ENCODE assay signal across 8 cellular contexts in the genomic region with DNA sequence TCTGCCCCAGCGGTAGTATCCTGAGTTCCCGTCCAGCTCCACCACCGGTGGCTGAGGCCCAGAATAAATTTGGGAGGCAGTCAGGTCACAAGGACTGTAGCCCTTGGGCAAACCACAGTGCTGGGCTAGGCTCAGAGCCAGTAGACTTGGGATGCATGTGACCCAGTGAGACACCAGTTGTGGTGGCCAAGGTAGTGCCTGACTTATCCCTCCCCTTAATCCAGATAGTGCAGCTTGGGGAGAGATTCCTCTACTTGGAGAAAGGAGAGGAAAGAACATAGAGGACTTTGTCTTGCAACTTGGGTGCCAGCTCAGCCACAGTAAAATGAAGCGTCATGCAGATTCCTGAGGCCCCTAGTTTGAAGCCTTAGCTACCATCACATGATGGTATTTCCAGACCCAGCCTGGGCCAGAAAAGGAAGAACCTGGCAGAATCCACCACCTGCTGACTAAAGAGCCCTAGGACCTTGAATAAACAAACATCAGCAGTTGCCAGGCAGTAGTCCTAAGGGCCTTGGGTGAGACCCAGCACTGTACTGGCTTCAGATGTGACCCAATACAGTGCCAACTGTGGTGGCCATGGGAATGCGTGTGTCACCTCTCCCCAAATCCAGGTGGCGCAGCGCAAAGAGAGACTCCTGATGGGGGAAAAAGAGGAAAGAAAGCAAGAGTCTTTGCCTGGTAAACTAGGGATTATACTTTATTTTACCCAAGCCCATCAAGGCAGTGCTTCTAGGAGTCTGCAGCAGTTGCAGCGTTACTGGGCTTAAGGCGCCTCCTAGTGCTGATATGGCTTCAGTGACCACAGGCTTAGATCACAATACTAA. TPM values are rescaled to one million over a fixed set of nuclear protein-coding genes. Genes with fewer than 3 reads are reported as not detected.
DNase-seq lines count a peak whose midpoint lies in the region; ATAC-seq and TF ChIP-seq lines count a peak whose summit lies in the region.

No MANE protein-coding gene starts in this region.

- CTCF ChIA-PET in A673 (lab: Charles Lee): interaction anchor here (0.6 kb wide), 1 partner anchor 529 kb away, joined by 4 read pairs; no protein-coding TSS in a partner anchor

- H3K4me3 ChIP-seq in A673 (ENCODE audit: low read depth, low read length, poor library complexity, severe bottlenecking) (no peak overlapping the region), choroid plexus epithelial cell (ENCODE audit: low read depth, low read length) (no peak overlapping the region)

- no TSS peak for BruUV-seq in A673 (replicated peaks; lab: Mats Ljungman, UMichigan)

- H3K27ac ChIP-seq in A673 (ENCODE audit: low read depth, low read length, poor library complexity, severe bottlenecking): no peak overlapping the region

- POLR2A ChIA-PET in A673 (lab: Charles Lee; ENCODE audit: low non-redundant PET): no interaction called here

- H3K27me3 ChIP-seq in A673 (replicated peaks; ENCODE audit: insufficient read depth, low read depth, low read length, poor library complexity): no peaks in the 10 kb centered on the region

- peak; percentile 96 for TF ChIP-seq CTCF in A673 (conservative IDR thresholded peaks at IDR 0.05; ENCODE audit: low read depth, low read length)
- peak; percentile 98 for TF ChIP-seq CTCF in choroid plexus epithelial cell (conservative IDR thresholded peaks at IDR 0.05; ENCODE audit: low read depth, low read length)

- no peaks in the 10 kb centered on the region for H3K9me3 ChIP-seq in A673 (ENCODE audit: low read depth, low read length, poor library complexity, severe bottlenecking)

- H3K36me3 ChIP-seq in A673 (ENCODE audit: insufficient read depth, low read length, poor library complexity, severe bottlenecking): no peaks in the 10 kb centered on the region

- intact Hi-C loops in A673 (cut with micrococcal nuclease; ENCODE audit: unreplicated experiment): loop anchor here (1.0 to 10.0 kb wide), 4 partner anchors 425 to 723 kb away; a partner anchor contains a TSS

- ATAC-seq in GM18517 (IDR thresholded peaks at IDR 0.05; ENCODE audit: unreplicated experiment) (peak; percentile 73), HG03103 (IDR thresholded peaks at IDR 0.05; ENCODE audit: low read depth, unreplicated experiment) (peak; percentile 93), left lobe of liver (peak; percentile 84)
- ATAC-seq in activated CD4-positive, CD25-positive, alpha-beta regulatory T cell treated with anti-CD3 and anti-CD28 coated beads, Interleukin-2, amount 50 U/mL, for 24 hours: peak; percentile 74 to 87

- DNase-seq in A673 (ENCODE audit: low spot score): peak; percentile 86
- peak; percentile 63 for DNase-seq in NCI-H226
- peak; percentile 93 for DNase-seq in choroid plexus epithelial cell (ENCODE audit: low read depth)
- DNase-seq in left lobe of liver (ENCODE audit: low spot score): peak; percentile 96
- peak; percentile 64 for DNase-seq in stimulated activated CD4-positive, alpha-beta T cell treated with anti-CD3 and anti-CD28 coated beads, Interleukin-4, amount 100 ng/mL, for 1 hour

- H3K4me1 ChIP-seq in A673 (ENCODE audit: insufficient read depth, low read length, poor library complexity, severe bottlenecking): no peaks in the 10 kb centered on the region

RNA-seq across cellular contexts. Expression of a gene that starts 17.0 kb away (rescaled TPM):
- 63.7 and 72.2 TPM in 2 replicates for total RNA-seq in A673 (2021)
- total RNA-seq in left lobe of liver: 10.0 TPM

RNA-seq across cellular contexts. Expression of a gene that starts 54.3 kb away (rescaled TPM):
- total RNA-seq in A673 (2021) (0.26 and 0.39 TPM in 2 replicates), left lobe of liver (12.8 TPM)
